8 cellular contexts compared by ENCODE assay signal in genomic region chr7:93231799-93232672, GRCh38. TPM values are rescaled to one million over a fixed set of nuclear protein-coding genes. Genes with fewer than 3 reads are reported as not detected.
DNase-seq lines count a peak whose midpoint lies in the region; ATAC-seq and TF ChIP-seq lines count a peak whose summit lies in the region.

VPS50 (plus strand) TSS chr7:93232366; CDS start chr7:93232468, 102 bp downstream.

- no peaks in the 10 kb centered on the region for H3K36me3 ChIP-seq in prostate gland
- H3K36me3 ChIP-seq in urinary bladder (ENCODE audit: insufficient read depth) = no peaks in the 10 kb centered on the region

- peak in 3 of 4 experiments; percentile 37 to 51 (median 37) for TF ChIP-seq CTCF in prostate gland (IDR thresholded peaks at IDR 0.05)

- H3K4me1 ChIP-seq in prostate gland (replicated peaks) (no peaks in the 10 kb centered on the region), urinary bladder (ENCODE audit: insufficient read depth) (no peaks in the 10 kb centered on the region)

- peak; percentile 58 for TF ChIP-seq POLR2A in GM15510 (IDR thresholded peaks at IDR 0.05; ENCODE audit: borderline replicate concordance, extremely low read depth, insufficient read length)
- TF ChIP-seq POLR2A in prostate gland (IDR thresholded peaks at IDR 0.05) = peak; percentile 29

- intact Hi-C loops in left ventricle myocardium superior (cut with micrococcal nuclease) (no loop called here), prostate gland (cut with DNase I) (loop anchor here (5.0 kb wide), 1 partner anchor 1060 kb away; no protein-coding TSS in a partner anchor)

- H3K4me3 ChIP-seq in prostate gland = peak within 1 kb of the TSS; percentile 56 to 60
- peak within 1 kb of the TSS; percentile 76 for H3K4me3 ChIP-seq in urinary bladder (ENCODE audit: low read depth, low read length)

- under 1% methylated on average over 40 of the region's 40 CpGs for WGBS in prostate gland
- under 1% methylated on average over 40 of the region's 40 CpGs for WGBS in urinary bladder

- H3K27ac ChIP-seq in angular gyrus (ENCODE audit: low read depth, low read length) = peak within 1 kb of the TSS; percentile 24
- H3K27ac ChIP-seq in prostate gland = peak within 1 kb of the TSS; percentile 69 to 71
- peak within 1 kb of the TSS; percentile 23 for H3K27ac ChIP-seq in urinary bladder (ENCODE audit: low read depth)

- H3K36me3 Mint-ChIP-seq in T-helper 17 cell (ENCODE audit: low read depth) = no peaks in the 10 kb centered on the region

- H3K27ac Mint-ChIP-seq in T-helper 17 cell = peak within 1 kb of the TSS; percentile 97

- DNase-seq in NCI-H1694 treated with DMSO at 0.1 percent for 48 hours (lab: John Stamatoyannopoulos, UW) (peak; percentile 97), T-helper 17 cell (peak; percentile 73 to 90 (median 86)), left ventricle myocardium superior (peak; percentile 93), prostate gland (ENCODE audit: low spot score) (peak; percentile 97)

- ATAC-seq in HG02885 (IDR thresholded peaks at IDR 0.05; ENCODE audit: poor library complexity, unreplicated experiment) (peak; percentile 98), T-helper 17 cell (peak; percentile 98), left ventricle myocardium superior (peak; percentile 100)

- H3K9me3 ChIP-seq in T-helper 17 cell (ENCODE audit: control insufficient read depth, low read length, poor library complexity, severe bottlenecking) = no peaks in the 10 kb centered on the region
- H3K9me3 ChIP-seq in prostate gland = no peaks in the 10 kb centered on the region

- H3K4me1 Mint-ChIP-seq in T-helper 17 cell = peaks cover 8% of the 10 kb centered on the region

- H3K27me3 ChIP-seq in prostate gland (replicated peaks; ENCODE audit: insufficient read depth) = no peaks in the 10 kb centered on the region

- H3K27me3 Mint-ChIP-seq in T-helper 17 cell = no peaks in the 10 kb centered on the region

- H3K4me3 Mint-ChIP-seq in T-helper 17 cell = peak within 1 kb of the TSS; percentile 99

RNA-seq across cellular contexts. Expression of gene VPS50, which starts in this region (rescaled TPM):
- total RNA-seq in T-helper 17 cell (10 to 100 TPM; 23.8 to 27.5 TPM), left ventricle myocardium superior (17.7 TPM), prostate gland (10 to 100 TPM; 14.1 to 20.6 TPM), urinary bladder (105 TPM)
- polyA plus RNA-seq in urinary bladder = 11.6 TPM

Comparison
In these comparisons a context has a peak if more than half of its experiments do, and no peak if none do; other contexts are left out.
1. Peak in every context shown above with its lines: DNase-seq, ATAC-seq, H3K4me3 ChIP-seq and H3K27ac ChIP-seq.